Comparison of ENCODE assay signal across 16 cellular contexts in the genomic region with DNA sequence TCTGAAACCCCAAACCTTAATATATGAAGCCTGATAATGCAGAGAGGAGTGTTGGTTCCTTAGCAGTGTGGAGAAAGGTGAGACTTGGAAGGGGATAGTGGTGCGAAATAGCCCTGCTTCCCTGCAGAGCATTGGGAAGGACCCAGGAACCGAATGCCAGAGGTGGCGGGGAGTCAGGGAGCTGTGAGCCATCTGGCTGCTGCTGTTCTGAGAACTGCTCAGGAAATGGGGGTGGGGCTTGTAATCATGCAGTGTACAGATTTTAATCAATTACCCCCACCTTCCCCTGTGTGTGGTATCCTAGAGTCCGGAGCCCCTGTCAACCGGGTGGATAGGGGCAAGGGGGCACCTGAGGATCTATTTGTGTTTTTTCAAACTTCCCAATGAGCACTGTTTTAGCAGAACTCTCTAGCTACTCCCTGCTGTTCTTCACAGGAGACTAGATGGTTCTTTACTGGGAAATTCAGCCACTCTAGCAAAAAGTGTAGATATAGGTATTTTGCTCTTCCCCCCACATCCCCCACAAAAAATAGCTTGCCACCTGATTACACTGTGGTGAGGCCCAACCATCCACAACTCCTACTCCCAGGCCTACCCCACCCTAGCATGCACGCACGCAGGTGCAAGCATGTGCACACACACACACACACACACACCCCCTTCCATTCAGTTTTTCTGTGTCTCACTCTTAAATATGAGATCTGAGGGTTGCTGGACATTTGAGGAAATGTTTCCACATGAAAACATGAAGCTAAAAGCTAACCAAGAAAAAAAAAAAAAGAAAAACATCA. TPM values are rescaled to one million over a fixed set of nuclear protein-coding genes. Genes with fewer than 3 reads are reported as not detected.
A peak's percentile ranks its signal among the peaks of the same experiment; 100 is the strongest.
DNase-seq lines count a peak whose midpoint lies in the region; ATAC-seq and TF ChIP-seq lines count a peak whose summit lies in the region.
"Had no signal": no experiment of that assay in that cellular context is flagged by ENCODE, and none has a peak within 500 bp of the region (broad histone marks: within the 10 kb centered on the region; RNA-seq: fewer than 3 reads in every experiment).

No MANE protein-coding gene starts in this region.

- DNase-seq in AG10803 (ENCODE audit: low read depth) (peak; percentile 22), DMS153 treated with DMSO at 0.1 percent for 48 hours (lab: John Stamatoyannopoulos, UW; ENCODE audit: unreplicated experiment) (peak; percentile 31), NCI-H524 treated with DMSO at 0.1 percent for 48 hours (lab: John Stamatoyannopoulos, UW) (peak; percentile 67), astrocyte of the spinal cord (ENCODE audit: low read depth, low spot score) (peak; percentile 13), progenitor cell of endocrine pancreas (ENCODE audit: low spot score, unreplicated experiment) (no peak), endothelial cell (ENCODE audit: low spot score) (no peak), globus pallidus (ENCODE audit: low spot score) (no peak)
- DNase-seq: activated gamma-delta T cell; brain microvascular endothelial cell; effector CD8-positive, alpha-beta T cell; EL; upper lobe of right lung had no signal

- H3K36me3 Mint-ChIP-seq in progenitor cell of endocrine pancreas (ENCODE audit: insufficient read depth) (peaks cover 2% of the 10 kb centered on the region), endothelial cell (ENCODE audit: low read depth, unreplicated experiment) (peaks cover 7% of the 10 kb centered on the region)

- H3K4me3 ChIP-seq in AG10803 (ENCODE audit: low read length): no peak overlapping the region
- no peak overlapping the region for H3K4me3 ChIP-seq in astrocyte of the spinal cord (ENCODE audit: low read depth, low read length)
- H3K4me3 ChIP-seq: lung, upper lobe of right lung had no signal

- no peak for ATAC-seq in GM18868 (IDR thresholded peaks at IDR 0.05; ENCODE audit: unreplicated experiment)
- ATAC-seq: stimulated activated memory B cell treated with anti-CD40 and anti-IgM and Interleukin-4, amounts not matched to agents 10 μg/mL and 1 μg/mL and 100 μg/mL, for 72 hours; upper lobe of right lung had no signal

- TF ChIP-seq CTCF in AG10803 (conservative IDR thresholded peaks at IDR 0.05; ENCODE audit: low read length) (no peak), astrocyte of the spinal cord (IDR thresholded peaks at IDR 0.05; ENCODE audit: low read depth, low read length) (no peak), progenitor cell of endocrine pancreas (IDR thresholded peaks at IDR 0.05; ENCODE audit: unreplicated experiment) (no peak), endothelial cell (IDR thresholded peaks at IDR 0.05; ENCODE audit: unreplicated experiment) (no peak)

- H3K4me1 Mint-ChIP-seq in progenitor cell of endocrine pancreas (ENCODE audit: low read depth): peaks cover 19% of the 10 kb centered on the region
- H3K4me1 Mint-ChIP-seq in endothelial cell (ENCODE audit: unreplicated experiment): peaks cover 15% of the 10 kb centered on the region
- H3K4me1 Mint-ChIP-seq: B cell; stimulated activated memory B cell treated with anti-CD40 and anti-IgM and Interleukin-4, amounts not matched to agents 10 μg/mL and 1 μg/mL and 100 μg/mL, for 72 hours had no signal

- H3K9me3 Mint-ChIP-seq in progenitor cell of endocrine pancreas (ENCODE audit: low read depth) (peaks cover 13% of the 10 kb centered on the region), endothelial cell (ENCODE audit: unreplicated experiment) (peaks cover 7% of the 10 kb centered on the region)

- H3K27ac Mint-ChIP-seq in progenitor cell of endocrine pancreas (no peak overlapping the region), endothelial cell (ENCODE audit: unreplicated experiment) (no peak overlapping the region)
- H3K27ac Mint-ChIP-seq: B cell; stimulated activated memory B cell treated with anti-CD40 and anti-IgM and Interleukin-4, amounts not matched to agents 10 μg/mL and 1 μg/mL and 100 μg/mL, for 72 hours had no signal

- H3K4me3 Mint-ChIP-seq in progenitor cell of endocrine pancreas (ENCODE audit: low read depth) (no peak overlapping the region), endothelial cell (ENCODE audit: unreplicated experiment) (no peak overlapping the region)
- H3K4me3 Mint-ChIP-seq: B cell; stimulated activated memory B cell treated with anti-CD40 and anti-IgM and Interleukin-4, amounts not matched to agents 10 μg/mL and 1 μg/mL and 100 μg/mL, for 72 hours had no signal

- H3K27me3 Mint-ChIP-seq in progenitor cell of endocrine pancreas (no peaks in the 10 kb centered on the region), endothelial cell (ENCODE audit: unreplicated experiment) (no peaks in the 10 kb centered on the region)

- in situ Hi-C loops in astrocyte of the spinal cord (cut with HindIII; ENCODE audit: low sequenced_read_pairs): no loop called here

RNA-seq across cellular contexts. Expression of a gene that starts 30.1 kb away (rescaled TPM):
- total RNA-seq in progenitor cell of endocrine pancreas: 49.8 and 58.9 TPM in 2 replicates
- total RNA-seq in endothelial cell (ENCODE audit: unreplicated experiment): 71.6 TPM

Comparison
In these comparisons a context has a peak if more than half of its experiments do, and no peak if none do; other contexts are left out.
1. DNase-seq: peak in AG10803 (single experiment), DMS153 treated with DMSO at 0.1 percent for 48 hours (single experiment), NCI-H524 treated with DMSO at 0.1 percent for 48 hours (single experiment) and astrocyte of the spinal cord (single experiment); none in progenitor cell of endocrine pancreas (single experiment), endothelial cell (single experiment) and globus pallidus (single experiment).